29 cellular contexts compared by ENCODE assay signal in the genomic region with DNA sequence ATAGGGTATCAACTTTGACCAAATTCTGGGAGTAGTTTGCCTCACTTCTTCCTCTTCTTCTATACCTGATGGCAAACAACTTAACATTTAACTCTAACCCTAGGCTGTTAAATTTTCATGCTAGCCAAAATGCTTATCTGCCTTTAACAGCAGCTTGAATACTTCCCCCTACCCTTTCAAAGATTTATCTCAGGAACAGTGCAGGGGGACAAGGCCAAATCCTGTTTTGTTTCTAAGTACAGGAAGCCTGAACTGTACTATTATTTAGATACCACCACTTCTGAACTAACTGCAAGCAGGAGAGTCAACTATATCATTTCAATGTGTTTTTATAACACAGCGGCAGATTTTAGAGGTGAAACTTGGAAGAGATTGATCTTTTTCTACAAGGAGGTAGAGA.
"Had no signal": no experiment of that assay in that cellular context is flagged by ENCODE, and none has a peak within 500 bp of the region (broad histone marks: within the 10 kb centered on the region; RNA-seq: fewer than 3 reads in every experiment).

No MANE protein-coding gene starts in this region.

- H3K9me3 ChIP-seq: ascending aorta, breast epithelium, colonic mucosa had no signal

- ATAC-seq: activated CD4-positive, alpha-beta T cell treated with anti-CD3 and anti-CD28 coated beads for 36 hours; activated naive CD4-positive, alpha-beta T cell treated with anti-CD3 and anti-CD28 coated beads, Interleukin-2, amount 50 U/mL, for 72 hours; activated T-cell treated with anti-CD3 and anti-CD28 coated beads, Interleukin-2, amount 50 U/mL, for 72 hours had no signal

- H3K27ac ChIP-seq: ascending aorta, breast epithelium, cardiac muscle cell, colonic mucosa, epithelial cell of prostate, esophagus squamous epithelium had no signal

- H3K27me3 ChIP-seq: ascending aorta, breast epithelium, cardiac muscle cell, colonic mucosa, esophagus squamous epithelium had no signal

- H3K36me3 ChIP-seq: ascending aorta, breast epithelium, cardiac muscle cell, colonic mucosa, esophagus squamous epithelium had no signal

- FAIRE-seq: endometrium, endothelial cell of umbilical vein, frontal cortex had no signal

- H3K4me1 ChIP-seq: ascending aorta, breast epithelium, colonic mucosa, esophagus squamous epithelium had no signal

- DNase-seq: activated CD4-positive, alpha-beta memory T cell treated with anti-CD3 and anti-CD28 coated beads, Interleukin-2, amount 10 ng/mL, durations not matched to agents 7 days and 5 days; activated CD4-positive, alpha-beta T cell treated with anti-CD3 and anti-CD28 coated beads for 36 hours; activated CD4-positive, alpha-beta T cell treated with anti-CD3 and anti-CD28 coated beads, Interleukin-2, amount 10 ng/mL, durations not matched to agents 7 days and 5 days; activated CD4-positive, alpha-beta T cell treated with anti-CD3 and anti-CD28 coated beads, Interleukin-2, amount 50 U/mL, for 4 hours; activated CD4-positive, CD25-positive, alpha-beta regulatory T cell; activated CD4-positive, CD25-positive, alpha-beta regulatory T cell treated with anti-CD3 and anti-CD28 coated beads, Interleukin-2, amount 50 U/mL, for 72 hours; activated CD8-positive, alpha-beta memory T cell treated with anti-CD3 and anti-CD28 coated beads, Interleukin-2, amount 50 U/mL, for 48 hours; activated gamma-delta T cell; activated naive CD4-positive, alpha-beta T cell; activated naive CD4-positive, alpha-beta T cell treated with anti-CD3 and anti-CD28 coated beads, Interleukin-2, amount 10 ng/mL, durations not matched to agents 7 days and 5 days; activated naive CD8-positive, alpha-beta T cell treated with anti-CD3 and anti-CD28 coated beads, Interleukin-2, amount 10 ng/mL, durations not matched to agents 7 days and 5 days; activated T-cell treated with anti-CD3 and anti-CD28 coated beads for 4 hours; activated T-cell treated with anti-CD3 and anti-CD28 coated beads, Interleukin-2, amount 50 U/mL, for 24 hours; activated T-cell treated with anti-CD3 and anti-CD28 coated beads, Interleukin-2, amount 50 U/mL, for 72 hours; central memory CD4-positive, alpha-beta T cell; cerebellar nuclear complex; colonic mucosa; effector CD8-positive, alpha-beta T cell; esophagus squamous epithelium; head of caudate nucleus; T-helper 2 cell had no signal

- H3K4me3 ChIP-seq: ascending aorta, breast epithelium, cardiac muscle cell, colonic mucosa, esophagus squamous epithelium had no signal
